28 cellular contexts compared by ENCODE assay signal in the genomic region with DNA sequence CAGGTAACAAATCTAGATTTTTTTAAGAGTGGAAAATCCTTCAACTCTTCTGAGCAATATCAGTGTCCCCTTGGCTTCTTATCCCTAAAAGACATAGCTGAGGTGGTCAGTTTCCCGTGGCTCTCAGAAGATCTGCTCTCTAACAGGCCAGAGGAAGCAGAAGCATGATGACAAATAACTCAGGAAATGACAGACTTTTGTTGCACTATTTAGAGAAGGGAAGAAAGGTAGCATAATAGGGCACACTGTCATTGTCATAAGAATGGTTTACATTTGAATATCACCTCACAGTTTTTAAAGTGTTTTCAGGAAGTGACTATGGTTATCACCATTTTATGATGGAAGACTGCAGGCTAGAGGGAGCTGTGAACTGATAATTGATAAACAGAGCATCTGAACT.
"Had no signal": no experiment of that assay in that cellular context is flagged by ENCODE, and none has a peak within 500 bp of the region (broad histone marks: within the 10 kb centered on the region; RNA-seq: fewer than 3 reads in every experiment).

No MANE protein-coding gene starts in this region.

- ATAC-seq: activated CD4-positive, CD25-positive, alpha-beta regulatory T cell treated with anti-CD3 and anti-CD28 coated beads, Interleukin-2, amount 50 U/mL, for 24 hours; body of pancreas; mucosa of descending colon; stimulated activated naive CD8-positive, alpha-beta T cell treated with anti-CD3 and anti-CD28 coated beads, Interleukin-15, Interleukin-2, amounts not matched to agents 100 U/mL and 50 U/mL, for 24 hours had no signal

- H3K4me3 ChIP-seq: adrenal gland, body of pancreas, left ventricle myocardium inferior, lung, mucosa of descending colon, right atrium auricular region, testis, uterus had no signal

- H3K27ac ChIP-seq: adrenal gland, body of pancreas, left ventricle myocardium inferior, right atrium auricular region, testis, uterus, WERI-Rb-1 had no signal

- H3K27me3 ChIP-seq: adrenal gland, body of pancreas, right atrium auricular region, testis, uterus had no signal

- H3K27ac Mint-ChIP-seq: activated naive CD4-positive, alpha-beta T cell treated with anti-CD3 and anti-CD28 coated beads for 36 hours; activated naive CD8-positive, alpha-beta T cell treated with anti-CD3 and anti-CD28 coated beads for 36 hours; natural killer cell treated with Interleukin-12 subunit alpha and Interleukin-12 subunit beta and Interleukin-15 and Interleukin-18, amount 100 ng/mL, for 72 hours had no signal

- H3K4me3 Mint-ChIP-seq: activated naive CD4-positive, alpha-beta T cell treated with anti-CD3 and anti-CD28 coated beads for 36 hours; activated naive CD8-positive, alpha-beta T cell treated with anti-CD3 and anti-CD28 coated beads for 36 hours; natural killer cell treated with Interleukin-12 subunit alpha and Interleukin-12 subunit beta and Interleukin-15 and Interleukin-18, amount 100 ng/mL, for 72 hours had no signal

- H3K36me3 Mint-ChIP-seq: activated naive CD8-positive, alpha-beta T cell treated with anti-CD3 and anti-CD28 coated beads for 36 hours; natural killer cell treated with Interleukin-12 subunit alpha and Interleukin-12 subunit beta and Interleukin-15 and Interleukin-18, amount 100 ng/mL, for 72 hours had no signal

- H3K9me3 ChIP-seq: adrenal gland, body of pancreas, left ventricle myocardium inferior, mucosa of descending colon, right atrium auricular region, testis, uterus had no signal

- H3K36me3 ChIP-seq: adrenal gland, left ventricle myocardium inferior, right atrium auricular region, uterus, WERI-Rb-1 had no signal

- H3K4me1 Mint-ChIP-seq: activated naive CD8-positive, alpha-beta T cell treated with anti-CD3 and anti-CD28 coated beads for 36 hours had no signal

- H3K4me1 ChIP-seq: adrenal gland, body of pancreas, left ventricle myocardium inferior, uterus had no signal

- H3K9me3 Mint-ChIP-seq: activated naive CD4-positive, alpha-beta T cell treated with anti-CD3 and anti-CD28 coated beads for 36 hours; activated naive CD8-positive, alpha-beta T cell treated with anti-CD3 and anti-CD28 coated beads for 36 hours; natural killer cell treated with Interleukin-12 subunit alpha and Interleukin-12 subunit beta and Interleukin-15 and Interleukin-18, amount 100 ng/mL, for 72 hours had no signal

- FAIRE-seq: colon, endometrium, frontal cortex, islet of Langerhans had no signal

- DNase-seq: activated CD4-positive, alpha-beta T cell treated with anti-CD3 and anti-CD28 coated beads for 48 hours; activated CD4-positive, alpha-beta T cell treated with anti-CD3 and anti-CD28 coated beads, Interleukin-2, amount 50 U/mL, for 48 hours; activated CD8-positive, alpha-beta memory T cell treated with anti-CD3 and anti-CD28 coated beads for 24 hours; activated effector memory CD4-positive, alpha-beta T cell treated with anti-CD3 and anti-CD28 coated beads, Interleukin-2, amount 50 U/mL, for 16 hours; activated naive CD4-positive, alpha-beta T cell treated with anti-CD3 and anti-CD28 coated beads for 36 hours; activated naive CD8-positive, alpha-beta T cell treated with anti-CD3 and anti-CD28 coated beads for 36 hours; adrenal gland; aorta; body of pancreas; effector CD8-positive, alpha-beta T cell; glutamatergic neuron; left ventricle myocardium inferior; mucosa of descending colon; stimulated activated CD4-positive, alpha-beta T cell treated with anti-CD3 and anti-CD28 coated beads, Interleukin-15, amount 100 ng/mL, for 24 hours; stimulated activated CD4-positive, alpha-beta T cell treated with anti-CD3 and anti-CD28 coated beads, Interleukin-2, amount 100 ng/mL, for 24 hours; stimulated activated naive CD8-positive, alpha-beta T cell treated with anti-CD3 and anti-CD28 coated beads, Interleukin-15, Interleukin-2, amounts not matched to agents 100 U/mL and 50 U/mL, for 24 hours; T-helper 9 cell; testis; uterus; WERI-Rb-1 had no signal
